Comparison of ENCODE assay signal across 9 cellular contexts in genomic region chr5:31854625-31855526, GRCh38.
DNase-seq lines count a peak whose midpoint lies in the region; ATAC-seq and TF ChIP-seq lines count a peak whose summit lies in the region.
"Had no signal": no experiment of that assay in that cellular context is flagged by ENCODE, and none has a peak within 500 bp of the region (broad histone marks: within the 10 kb centered on the region; RNA-seq: fewer than 3 reads in every experiment).

No MANE protein-coding gene starts in this region.

- peaks cover 7% of the 10 kb centered on the region for H3K4me1 Mint-ChIP-seq in central memory CD8-positive, alpha-beta T cell

- POLR2A ChIA-PET in RWPE1 (lab: Yijun Ruan, JAX; ENCODE audit: low non-redundant PET): no interaction called here

- peak overlapping the region; percentile 37 for H3K4me3 Mint-ChIP-seq in central memory CD8-positive, alpha-beta T cell

- H3K27ac Mint-ChIP-seq in central memory CD8-positive, alpha-beta T cell (ENCODE audit: low read depth): no peak overlapping the region

- peaks cover 12% of the 10 kb centered on the region for H3K9me3 Mint-ChIP-seq in central memory CD8-positive, alpha-beta T cell

- H3K36me3 Mint-ChIP-seq in central memory CD8-positive, alpha-beta T cell (ENCODE audit: insufficient read depth): peaks cover 2% of the 10 kb centered on the region

- peaks cover 0 to 17% (median 15%) of the 10 kb centered on the region in 3 donors for H3K4me1 ChIP-seq in skeletal muscle tissue (ENCODE audit: control insufficient read depth in 3 of 3, insufficient read depth in 3 of 3, low read length in 3 of 3)

- H3K27me3 ChIP-seq in skeletal muscle tissue (ENCODE audit: control insufficient read depth in 3 of 3, insufficient read depth in 3 of 3, low read length in 3 of 3): peaks cover 4 to 23% (median 11%) of the 10 kb centered on the region in 3 donors

- DNase-seq in G401 (ENCODE audit: low spot score) (peak; percentile 15), RWPE1 (ENCODE audit: low spot score) (peak; percentile 75), iris pigment epithelial cell (ENCODE audit: low read depth) (peak; percentile 32), NCI-H1092 treated with DMSO at 0.1 percent for 48 hours (lab: John Stamatoyannopoulos, UW) (no peak)
- no peak for DNase-seq in central memory CD8-positive, alpha-beta T cell (ENCODE audit: low spot score in 2 of 2)

- in situ Hi-C loops in G401 (cut with HindIII; ENCODE audit: low sequenced_read_pairs): no loop called here

- H3K27me3 Mint-ChIP-seq in central memory CD8-positive, alpha-beta T cell: peaks cover 47% of the 10 kb centered on the region

- peak overlapping the region; percentile 28 to 79 (median 79) for H3K9ac ChIP-seq in skeletal muscle tissue (ENCODE audit: low read depth in 1 of 3, low read length in 3 of 3)

- H3K4me3 ChIP-seq in skeletal muscle tissue (ENCODE audit: low read length in 3 of 3): peak overlapping the region; percentile 66 to 77 (median 74)
- H3K4me3 ChIP-seq: K562 had no signal

- CTCF ChIA-PET in RWPE1 (lab: Yijun Ruan, JAX): interaction anchor here (0.7 to 2.6 kb wide), 7 partner anchors 15 to 238 kb away, joined by 3 to 21 read pairs (median 6); no protein-coding TSS in a partner anchor

- H3K27ac ChIP-seq in RWPE1 (peak overlapping the region; percentile 95), skeletal muscle tissue (ENCODE audit: low read depth, low read length) (peak overlapping the region; percentile 37)

- TF ChIP-seq CTCF in RWPE1 (conservative IDR thresholded peaks at IDR 0.05; ENCODE audit: low read depth): no peak; the same call in 1 of the 2 replicates

- no peaks in the 10 kb centered on the region for H3K36me3 ChIP-seq in skeletal muscle tissue (ENCODE audit: control insufficient read depth in 3 of 3, insufficient read depth in 3 of 3, low read length in 3 of 3)

- H3K9me3 ChIP-seq in skeletal muscle tissue (ENCODE audit: control insufficient read depth in 3 of 3, low read length in 3 of 3): peaks cover 0 to 9% (median 5%) of the 10 kb centered on the region in 3 donors

- no peak for ATAC-seq in central memory CD8-positive, alpha-beta T cell (replicated peaks; ENCODE audit: extremely low read depth, poor library complexity, severe bottlenecking)
- ATAC-seq in HG02973 (IDR thresholded peaks at IDR 0.05; ENCODE audit: unreplicated experiment) (no peak), HG03521 (IDR thresholded peaks at IDR 0.05; ENCODE audit: unreplicated experiment) (no peak)
- ATAC-seq: K562 had no signal

Comparison
In these comparisons a context has a peak if more than half of its experiments do, and no peak if none do; other contexts are left out.
1. DNase-seq: peak in G401 (single experiment), RWPE1 (single experiment) and iris pigment epithelial cell (single experiment); none in central memory CD8-positive, alpha-beta T cell (0 of 2) and NCI-H1092 treated with DMSO at 0.1 percent for 48 hours (single experiment).